In the genomic region with DNA sequence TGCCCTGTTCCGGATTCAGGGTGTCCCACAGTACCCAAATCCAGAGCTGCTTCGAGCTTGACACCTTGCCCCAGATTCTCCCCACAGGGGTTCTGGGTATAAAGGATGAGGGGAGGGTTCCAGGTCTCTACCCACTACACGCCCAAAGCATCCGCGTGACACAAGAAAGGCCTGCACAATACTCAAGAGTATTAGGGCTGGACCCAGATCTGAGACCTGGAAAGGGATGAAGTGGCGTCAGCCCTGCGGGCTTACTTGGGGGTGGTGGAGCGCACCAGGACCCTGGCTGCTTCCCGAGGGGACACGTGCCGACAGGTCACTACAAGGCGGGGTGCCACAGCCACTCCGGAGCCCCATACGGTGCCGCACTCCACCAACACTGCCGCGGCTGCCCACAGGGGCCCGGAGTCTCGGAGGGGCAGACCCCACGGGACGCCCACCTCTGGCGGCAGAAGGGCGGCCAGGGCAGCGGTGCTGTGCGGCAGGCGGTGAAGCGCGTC, we compare ENCODE assay signal across 8 cellular contexts. TPM values are rescaled to one million over a fixed set of nuclear protein-coding genes. Genes with fewer than 3 reads are reported as not detected.
DNase-seq lines count a peak whose midpoint lies in the region; ATAC-seq and TF ChIP-seq lines count a peak whose summit lies in the region.

No MANE protein-coding gene starts in this region.

- no peak for TF ChIP-seq POLR2A in stomach (IDR thresholded peaks at IDR 0.05)

- 8 to 80% (median 8%) methylated on average over 1 to 28 of the region's 28 CpGs for whole genome bisulfite sequencing in stomach, 5 donors

- H3K27ac Mint-ChIP-seq in activated CD4-positive, alpha-beta memory T cell treated with anti-CD3 and anti-CD28 coated beads, Interleukin-2, amount 10 ng/mL, durations not matched to agents 7 days and 5 days = peak overlapping the region; percentile 49

- ATAC-seq in HG02884 (IDR thresholded peaks at IDR 0.05; ENCODE audit: unreplicated experiment) = peak; percentile 7

- H3K9me3 ChIP-seq in iPS-18a (ENCODE audit: control insufficient read depth, low read depth, low read length) (no peaks in the 10 kb centered on the region), stomach (no peaks in the 10 kb centered on the region)

- peak overlapping the region; percentile 51 for H3K4me3 ChIP-seq in iPS-18a (ENCODE audit: low read length)
- H3K4me3 ChIP-seq in stomach = peak overlapping the region; percentile 57 to 88 (median 76)

- H3K4me3 Mint-ChIP-seq in activated CD4-positive, alpha-beta memory T cell treated with anti-CD3 and anti-CD28 coated beads, Interleukin-2, amount 10 ng/mL, durations not matched to agents 7 days and 5 days = peak overlapping the region; percentile 68

- H3K4me1 ChIP-seq in iPS-18a (ENCODE audit: control insufficient read depth, low read depth, low read length) (peaks cover 11% of the 10 kb centered on the region), stomach (peaks cover 17 to 34% (median 28%) of the 10 kb centered on the region in 4 donors)

- intact Hi-C loops in stomach (cut with DNase I; ENCODE audit: low total_unique reads) = loop anchor here (2.0 kb wide), 1 partner anchor 28 kb away; no protein-coding TSS in a partner anchor

- peak overlapping the region; percentile 75 for H3K9ac ChIP-seq in iPS-18a (ENCODE audit: low read length)

- peaks cover 19% of the 10 kb centered on the region for H3K4me1 Mint-ChIP-seq in activated CD4-positive, alpha-beta memory T cell treated with anti-CD3 and anti-CD28 coated beads, Interleukin-2, amount 10 ng/mL, durations not matched to agents 7 days and 5 days

- POLR2A ChIA-PET in activated CD4-positive, alpha-beta memory T cell treated with anti-CD3 and anti-CD28 coated beads, Interleukin-2, amount 10 ng/mL, durations not matched to agents 7 days and 5 days (lab: Charles Lee) = interaction anchor here (0.9 to 5.5 kb wide), 11 partner anchors 10 to 260 kb away, joined by 3 to 96 read pairs (median 14); partner anchors contain the start of genes AIFM2, PPA1 and SAR1A

- TF ChIP-seq CTCF in stomach (IDR thresholded peaks at IDR 0.05) = no peak

- H3K27me3 Mint-ChIP-seq in activated CD4-positive, alpha-beta memory T cell treated with anti-CD3 and anti-CD28 coated beads, Interleukin-2, amount 10 ng/mL, durations not matched to agents 7 days and 5 days = no peaks in the 10 kb centered on the region

- H3K27ac ChIP-seq in iPS-18a (ENCODE audit: low read length) = no peak overlapping the region
- peak overlapping the region; percentile 84 to 95 (median 91) for H3K27ac ChIP-seq in stomach

- peaks cover 7% of the 10 kb centered on the region for H3K36me3 Mint-ChIP-seq in activated CD4-positive, alpha-beta memory T cell treated with anti-CD3 and anti-CD28 coated beads, Interleukin-2, amount 10 ng/mL, durations not matched to agents 7 days and 5 days (ENCODE audit: low read depth)

- H3K27me3 ChIP-seq in iPS-18a (ENCODE audit: control insufficient read depth, insufficient read depth, low read length) = peaks cover 5% of the 10 kb centered on the region
- H3K27me3 ChIP-seq in stomach = no peaks in the 10 kb centered on the region

- H3K36me3 ChIP-seq in iPS-18a (ENCODE audit: control insufficient read depth, low read depth, low read length) (peaks cover 6% of the 10 kb centered on the region), stomach (peaks cover 4 to 28% (median 18%) of the 10 kb centered on the region in 4 donors)

- CTCF ChIA-PET in activated CD4-positive, alpha-beta memory T cell treated with anti-CD3 and anti-CD28 coated beads, Interleukin-2, amount 10 ng/mL, durations not matched to agents 7 days and 5 days (lab: Charles Lee) = interaction anchor here (1.3 to 4.2 kb wide), 20 partner anchors 10 to 287 kb away, joined by 3 to 77 read pairs (median 20); partner anchors contain the start of genes EIF4EBP2, PPA1 and SAR1A

- TF ChIP-seq EP300 in stomach (IDR thresholded peaks at IDR 0.05) = no peak

- DNase-seq in NCI-H146 (lab: John Stamatoyannopoulos, UW) = peak; percentile 62
- no peak for DNase-seq in NCI-H146 treated with DMSO at 0.1 percent for 48 hours (lab: John Stamatoyannopoulos, UW; ENCODE audit: unreplicated experiment)
- DNase-seq in activated CD4-positive, alpha-beta memory T cell treated with anti-CD3 and anti-CD28 coated beads, Interleukin-2, amount 10 ng/mL, durations not matched to agents 7 days and 5 days = peak; percentile 28
- no peak for DNase-seq in stomach
- no peak for DNase-seq in D341Med (ENCODE audit: low spot score)
- DNase-seq in HT-29 (ENCODE audit: low spot score) = no peak

- no peaks in the 10 kb centered on the region for H3K9me3 Mint-ChIP-seq in activated CD4-positive, alpha-beta memory T cell treated with anti-CD3 and anti-CD28 coated beads, Interleukin-2, amount 10 ng/mL, durations not matched to agents 7 days and 5 days

RNA-seq across cellular contexts. Expression of gene TYSND1, which starts 1.3 kb away (rescaled TPM):
- 1 to 10 TPM; 9.3 to 9.8 TPM for total RNA-seq in activated CD4-positive, alpha-beta memory T cell treated with anti-CD3 and anti-CD28 coated beads, Interleukin-2, amount 10 ng/mL, durations not matched to agents 7 days and 5 days
- total RNA-seq in stomach = 10 to 100 TPM in 1 of 5 donors, 1 to 10 TPM in 4; 1.2 to 79.4 (median 3.9) TPM
- 10 to 100 TPM in 1 of 3 donors, 1 to 10 TPM in 2; 4.8 to 16.3 (median 5.5) TPM for polyA plus RNA-seq in stomach
- total RNA-seq in HT-29 (2014; rRNA removed; shearing (Covaris generic)) = 28.2 and 32.2 TPM in 2 replicates

RNA-seq across cellular contexts. Expression of gene AIFM2, which starts 12.6 kb away (rescaled TPM):
- total RNA-seq in activated CD4-positive, alpha-beta memory T cell treated with anti-CD3 and anti-CD28 coated beads, Interleukin-2, amount 10 ng/mL, durations not matched to agents 7 days and 5 days = 1 to 10 TPM; 3.7 to 3.8 TPM
- total RNA-seq in stomach = 10 to 100 TPM in 1 of 5 donors, 1 to 10 TPM in 4; 4.5 to 12.9 (median 5.8) TPM
- polyA plus RNA-seq in stomach = 10 to 100 TPM in 2 of 3 donors, 1 to 10 TPM in 1; 6.3 to 14.5 (median 10.6) TPM
- 19.2 and 21.6 TPM in 2 replicates for total RNA-seq in HT-29 (2014; rRNA removed; shearing (Covaris generic))

RNA-seq across cellular contexts. Expression of gene SAR1A, which starts 25.1 kb away (rescaled TPM):
- 10 to 100 TPM; 81.4 to 85.6 TPM for total RNA-seq in activated CD4-positive, alpha-beta memory T cell treated with anti-CD3 and anti-CD28 coated beads, Interleukin-2, amount 10 ng/mL, durations not matched to agents 7 days and 5 days
- total RNA-seq in stomach = 100 to 1,000 TPM in 1 of 5 donors, 10 to 100 TPM in 3, 1 to 10 TPM in 1; 8.7 to 178 (median 48.0) TPM
- polyA plus RNA-seq in stomach = 10 to 100 TPM; 23.2 to 31.0 (median 30.0) TPM
- 38.2 and 39.2 TPM in 2 replicates for total RNA-seq in HT-29 (2014; rRNA removed; shearing (Covaris generic))

Comparison
In these comparisons a context has a peak if more than half of its experiments do, and no peak if none do; other contexts are left out.
1. DNase-seq: peak in NCI-H146 (single experiment) and activated CD4-positive, alpha-beta memory T cell treated with anti-CD3 and anti-CD28 coated beads, Interleukin-2, amount 10 ng/mL, durations not matched to agents 7 days and 5 days (single experiment); none in NCI-H146 treated with DMSO at 0.1 percent for 48 hours (single experiment), stomach (single experiment), D341Med (single experiment) and HT-29 (single experiment).